Comparison of ENCODE assay signal across 22 cellular contexts in genomic region chr7:92704858-92705257, GRCh38.
"Had no signal": no experiment of that assay in that cellular context is flagged by ENCODE, and none has a peak within 500 bp of the region (broad histone marks: within the 10 kb centered on the region; RNA-seq: fewer than 3 reads in every experiment).

No MANE protein-coding gene starts in this region.

- H3K4me3 ChIP-seq: SJCRH30 had no signal

- DNase-seq: Kasumi-1, KG1, MM.1S, NCI-H1105, NCI-H1417, NCI-H1436 treated with DMSO at 0.1 percent for 48 hours, NCI-H1694 treated with DMSO at 0.1 percent for 48 hours, NCI-H1930, NCI-H2081, NCI-H2171, NCI-H226, NCI-H446, NCI-H510A, NCI-H524 treated with DMSO at 0.1 percent for 48 hours, NCI-H69, NCI-H774, SHP77, SJCRH30, T-helper 1 cell had no signal

- ATAC-seq: SK-N-SH treated with all-trans-retinoic acid at 6 μM for 48 hours had no signal

- H3K27me3 ChIP-seq: SJCRH30 had no signal

- H3K27ac ChIP-seq: HL-60, RWPE1, SJCRH30 had no signal
